In genomic region chr4:67638157-67638556, GRCh38 we compare ENCODE assay signal across 1 cellular context.
TF ChIP-seq lines count a peak whose summit lies in the region.

No MANE protein-coding gene starts in this region.

TF ChIP-seq in GM12878, 131 proteins besides CTCF, POLR2A, EP300 and RAD21 (continued from another document):
- TF ChIP-seq SMARCA5 (IDR thresholded peaks at IDR 0.05): no peak
- TF ChIP-seq MYB (IDR thresholded peaks at IDR 0.05; ENCODE audit: borderline replicate concordance, low read depth, low read length): no peak
- TF ChIP-seq RB1 (IDR thresholded peaks at IDR 0.05; ENCODE audit: borderline replicate concordance): no peak
- TF ChIP-seq TCF3 (IDR thresholded peaks at IDR 0.05; ENCODE audit: borderline replicate concordance, insufficient read depth, low read depth, low read length): no peak
TF ChIP-seq in GM12878: peak in this region for 1.
